Comparison of ENCODE assay signal across 8 cellular contexts in the genomic region with DNA sequence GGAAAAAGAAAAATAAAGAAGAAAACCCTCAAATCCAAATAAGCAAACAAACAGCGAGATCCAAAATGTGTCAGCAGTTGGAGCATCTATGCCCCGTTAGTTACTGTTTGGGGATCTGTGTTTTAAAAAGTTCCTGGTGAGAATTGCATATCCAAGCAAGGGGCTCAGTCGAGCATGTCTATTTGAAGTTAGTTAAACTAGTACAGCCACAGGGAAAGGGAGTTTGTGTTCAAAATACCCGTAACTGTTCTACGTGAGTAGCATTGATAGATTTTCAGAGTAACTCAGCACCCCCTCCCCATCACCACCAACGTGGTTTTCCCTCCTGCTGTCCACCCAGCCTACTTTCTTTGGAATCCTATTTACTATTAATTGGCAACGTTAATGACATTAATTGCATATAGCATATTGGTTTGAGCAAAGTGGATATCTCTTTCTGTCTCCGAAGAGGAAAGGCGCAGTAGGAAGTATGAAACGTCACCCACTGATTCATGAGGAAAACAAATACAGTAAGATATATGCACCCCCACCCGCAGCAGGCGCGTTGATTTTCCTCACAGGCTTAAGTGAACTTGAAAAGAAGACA. TPM values are rescaled to one million over a fixed set of nuclear protein-coding genes. Genes with fewer than 3 reads are reported as not detected.
A peak's percentile ranks its signal among the peaks of the same experiment; 100 is the strongest.
DNase-seq lines count a peak whose midpoint lies in the region; ATAC-seq and TF ChIP-seq lines count a peak whose summit lies in the region.

No MANE protein-coding gene starts in this region.

- H2AK5ac ChIP-seq in trophoblast cell (ENCODE audit: low read length), result no peak overlapping the region

- DNase-seq in RWPE2 (ENCODE audit: low spot score) (no peak), fibroblast of gingiva (ENCODE audit: low read depth) (peak; percentile 2), trophoblast cell (no peak), NCI-H526 (lab: John Stamatoyannopoulos, UW) (no peak), mesenteric fat pad (ENCODE audit: low spot score) (no peak)

- H2BK5ac ChIP-seq in trophoblast cell (ENCODE audit: low read depth, low read length, poor library complexity), result no peak overlapping the region

- H3K9me3 ChIP-seq in HEK293 (ENCODE audit: control insufficient read depth, insufficient read depth, low read depth, low read length) (no peaks in the 10 kb centered on the region), RWPE2 (ENCODE audit: severe bottlenecking) (no peaks in the 10 kb centered on the region), trophoblast cell (ENCODE audit: insufficient read depth, low read depth, low read length) (no peaks in the 10 kb centered on the region)

- no peak overlapping the region for H3K4ac ChIP-seq in trophoblast cell (ENCODE audit: low read depth, low read length)

- WGBS in trophoblast cell (ENCODE audit: extremely low coverage, insufficient coverage, insufficient read length), result no CpG with 5 or more reads among the region's 13 CpGs

- H3K27me3 ChIP-seq in RWPE2 (ENCODE audit: insufficient read depth, poor library complexity, severe bottlenecking), result peaks cover 83% of the 10 kb centered on the region
- peaks cover 23% of the 10 kb centered on the region for H3K27me3 ChIP-seq in trophoblast cell (ENCODE audit: insufficient read depth, low read length)

- H3K79me2 ChIP-seq in trophoblast cell (ENCODE audit: control insufficient read depth, insufficient read depth, low read length, poor library complexity), result no peaks in the 10 kb centered on the region

- no peak overlapping the region for H2BK12ac ChIP-seq in trophoblast cell (ENCODE audit: low read length)

- H3K79me1 ChIP-seq in trophoblast cell (ENCODE audit: low read length), result peaks cover 1% of the 10 kb centered on the region

- H3K27ac ChIP-seq in HEK293 (ENCODE audit: extremely low read depth, low read depth, low read length) (peak overlapping the region; percentile 90), RWPE2 (ENCODE audit: poor library complexity, severe bottlenecking) (no peak overlapping the region), trophoblast cell (ENCODE audit: low read depth, low read length) (no peak overlapping the region)

- H3K36me3 ChIP-seq in HEK293 (ENCODE audit: control insufficient read depth in 2 of 2, insufficient read depth in 1 of 2, low read length in 2 of 2) (no peaks in the 10 kb centered on the region), RWPE2 (ENCODE audit: low read depth) (no peaks in the 10 kb centered on the region), trophoblast cell (ENCODE audit: control insufficient read depth in 1 of 2, insufficient read depth in 2 of 2, low read length in 2 of 2) (no peaks in the 10 kb centered on the region)

- H3K14ac ChIP-seq in trophoblast cell (ENCODE audit: low read length), result no peak overlapping the region

- H3K4me1 ChIP-seq in HEK293 (ENCODE audit: control insufficient read depth, insufficient read depth, low read length) (peaks cover 23% of the 10 kb centered on the region), RWPE2 (ENCODE audit: insufficient read depth, poor library complexity, severe bottlenecking) (no peaks in the 10 kb centered on the region), trophoblast cell (ENCODE audit: control insufficient read depth in 1 of 2, insufficient read depth in 2 of 2, low read length in 2 of 2) (no peaks in the 10 kb centered on the region)

- no peak overlapping the region for H3K9ac ChIP-seq in trophoblast cell (ENCODE audit: low read length)

- no peak overlapping the region for H3K23ac ChIP-seq in trophoblast cell (ENCODE audit: low read length)

- TF ChIP-seq CTCF in HEK293 (tag by site-specific recombination; IDR thresholded peaks at IDR 0.05) (no peak), RWPE2 (IDR thresholded peaks at IDR 0.05; ENCODE audit: poor library complexity, severe bottlenecking) (no peak)

- no peak overlapping the region for H2BK120ac ChIP-seq in trophoblast cell (ENCODE audit: insufficient read depth, low read length, poor library complexity)

- H3K4me2 ChIP-seq in trophoblast cell (ENCODE audit: low read length), result peak overlapping the region; percentile 63

- no peak overlapping the region for H4K12ac ChIP-seq in trophoblast cell (ENCODE audit: low read depth, low read length)

- no peak overlapping the region for H4K91ac ChIP-seq in trophoblast cell (ENCODE audit: low read depth, low read length)

- CTCF ChIA-PET in HEK293 (lab: Yijun Ruan, JAX), result no interaction called here

- H3K4me3 ChIP-seq in HEK293 (ENCODE audit: low read depth, low read length) (peak overlapping the region; percentile 65), RWPE2 (ENCODE audit: severe bottlenecking) (peak overlapping the region; percentile 42), trophoblast cell (ENCODE audit: low read depth, low read length) (peak overlapping the region; percentile 50)

- H2AFZ ChIP-seq in trophoblast cell (ENCODE audit: insufficient read depth, low read length, poor library complexity), result no peak overlapping the region

- POLR2A ChIA-PET in HEK293 (lab: Yijun Ruan, JAX), result interaction anchor here (0.7 to 1.0 kb wide), 3 partner anchors 72 to 331 kb away, joined by 3 to 5 read pairs (median 4); no protein-coding TSS in a partner anchor

- ATAC-seq in RWPE2 (ENCODE audit: low read depth) (peak; percentile 23; the same call in 1 of the 3 replicates), GM21447 (IDR thresholded peaks at IDR 0.05; ENCODE audit: unreplicated experiment) (no peak), GM19351 (IDR thresholded peaks at IDR 0.05; ENCODE audit: unreplicated experiment) (no peak)

- H4K8ac ChIP-seq in trophoblast cell (ENCODE audit: low read depth, low read length), result no peak overlapping the region

- H3K18ac ChIP-seq in trophoblast cell (ENCODE audit: low read length), result no peak overlapping the region

TF ChIP-seq in HEK293, 187 proteins besides CTCF, POLR2A, EP300 and RAD21:
- TF ChIP-seq, protein P1, sequence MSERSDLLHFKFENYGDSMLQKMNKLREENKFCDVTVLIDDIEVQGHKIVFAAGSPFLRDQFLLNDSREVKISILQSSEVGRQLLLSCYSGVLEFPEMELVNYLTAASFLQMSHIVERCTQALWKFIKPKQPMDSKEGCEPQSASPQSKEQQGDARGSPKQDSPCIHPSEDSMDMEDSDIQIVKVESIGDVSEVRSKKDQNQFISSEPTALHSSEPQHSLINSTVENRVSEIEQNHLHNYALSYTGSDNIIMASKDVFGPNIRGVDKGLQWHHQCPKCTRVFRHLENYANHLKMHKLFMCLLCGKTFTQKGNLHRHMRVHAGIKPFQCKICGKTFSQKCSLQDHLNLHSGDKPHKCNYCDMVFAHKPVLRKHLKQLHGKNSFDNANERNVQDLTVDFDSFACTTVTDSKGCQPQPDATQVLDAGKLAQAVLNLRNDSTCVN (tag by site-specific recombination; optimal IDR thresholded peaks at IDR 0.05), result peak; percentile 19
- peak; percentile 11; the same call in 1 of the 2 replicates for TF ChIP-seq ZNF10 (tag by site-specific recombination; IDR thresholded peaks at IDR 0.05)
- TF ChIP-seq, protein P2, sequence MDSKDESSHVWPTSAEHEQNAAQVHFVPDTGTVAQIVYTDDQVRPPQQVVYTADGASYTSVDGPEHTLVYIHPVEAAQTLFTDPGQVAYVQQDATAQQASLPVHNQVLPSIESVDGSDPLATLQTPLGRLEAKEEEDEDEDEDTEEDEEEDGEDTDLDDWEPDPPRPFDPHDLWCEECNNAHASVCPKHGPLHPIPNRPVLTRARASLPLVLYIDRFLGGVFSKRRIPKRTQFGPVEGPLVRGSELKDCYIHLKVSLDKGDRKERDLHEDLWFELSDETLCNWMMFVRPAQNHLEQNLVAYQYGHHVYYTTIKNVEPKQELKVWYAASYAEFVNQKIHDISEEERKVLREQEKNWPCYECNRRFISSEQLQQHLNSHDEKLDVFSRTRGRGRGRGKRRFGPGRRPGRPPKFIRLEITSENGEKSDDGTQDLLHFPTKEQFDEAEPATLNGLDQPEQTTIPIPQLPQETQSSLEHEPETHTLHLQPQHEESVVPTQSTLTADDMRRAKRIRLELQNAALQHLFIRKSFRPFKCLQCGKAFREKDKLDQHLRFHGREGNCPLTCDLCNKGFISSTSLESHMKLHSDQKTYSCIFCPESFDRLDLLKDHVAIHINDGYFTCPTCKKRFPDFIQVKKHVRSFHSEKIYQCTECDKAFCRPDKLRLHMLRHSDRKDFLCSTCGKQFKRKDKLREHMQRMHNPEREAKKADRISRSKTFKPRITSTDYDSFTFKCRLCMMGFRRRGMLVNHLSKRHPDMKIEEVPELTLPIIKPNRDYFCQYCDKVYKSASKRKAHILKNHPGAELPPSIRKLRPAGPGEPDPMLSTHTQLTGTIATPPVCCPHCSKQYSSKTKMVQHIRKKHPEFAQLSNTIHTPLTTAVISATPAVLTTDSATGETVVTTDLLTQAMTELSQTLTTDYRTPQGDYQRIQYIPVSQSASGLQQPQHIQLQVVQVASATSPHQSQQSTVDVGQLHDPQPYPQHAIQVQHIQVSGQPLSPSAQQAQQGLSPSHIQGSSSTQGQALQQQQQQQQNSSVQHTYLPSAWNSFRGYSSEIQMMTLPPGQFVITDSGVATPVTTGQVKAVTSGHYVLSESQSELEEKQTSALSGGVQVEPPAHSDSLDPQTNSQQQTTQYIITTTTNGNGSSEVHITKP (tag by site-specific recombination; IDR thresholded peaks at IDR 0.05), result peak; percentile 39; the same call in 1 of the 2 replicates
- no peak for TF ChIP-seq ZNF211 (tag by site-specific recombination; IDR thresholded peaks at IDR 0.05; ENCODE audit: low read depth)
- TF ChIP-seq ZNF366 (tag by site-specific recombination; conservative IDR thresholded peaks at IDR 0.05), result peak; percentile 42; the same call in 1 of the 2 replicates
- TF ChIP-seq MZF1 (tag by site-specific recombination; IDR thresholded peaks at IDR 0.05; ENCODE audit: borderline replicate concordance), result peak; percentile 48; the same call in 1 of the 2 replicates
- no peak for TF ChIP-seq ZFP69B (tag by site-specific recombination; IDR thresholded peaks at IDR 0.05)
- TF ChIP-seq ZBTB20 (tag by site-specific recombination; IDR thresholded peaks at IDR 0.05), result peak; percentile 59

RNA-seq across cellular contexts. Expression of a gene that starts 1.5 kb away (rescaled TPM):
- polyA plus RNA-seq in trophoblast cell (2013), result 0.07 and 0.12 TPM in 2 replicates
- 3.6 TPM for total RNA-seq in mesenteric fat pad
